In the genomic region with DNA sequence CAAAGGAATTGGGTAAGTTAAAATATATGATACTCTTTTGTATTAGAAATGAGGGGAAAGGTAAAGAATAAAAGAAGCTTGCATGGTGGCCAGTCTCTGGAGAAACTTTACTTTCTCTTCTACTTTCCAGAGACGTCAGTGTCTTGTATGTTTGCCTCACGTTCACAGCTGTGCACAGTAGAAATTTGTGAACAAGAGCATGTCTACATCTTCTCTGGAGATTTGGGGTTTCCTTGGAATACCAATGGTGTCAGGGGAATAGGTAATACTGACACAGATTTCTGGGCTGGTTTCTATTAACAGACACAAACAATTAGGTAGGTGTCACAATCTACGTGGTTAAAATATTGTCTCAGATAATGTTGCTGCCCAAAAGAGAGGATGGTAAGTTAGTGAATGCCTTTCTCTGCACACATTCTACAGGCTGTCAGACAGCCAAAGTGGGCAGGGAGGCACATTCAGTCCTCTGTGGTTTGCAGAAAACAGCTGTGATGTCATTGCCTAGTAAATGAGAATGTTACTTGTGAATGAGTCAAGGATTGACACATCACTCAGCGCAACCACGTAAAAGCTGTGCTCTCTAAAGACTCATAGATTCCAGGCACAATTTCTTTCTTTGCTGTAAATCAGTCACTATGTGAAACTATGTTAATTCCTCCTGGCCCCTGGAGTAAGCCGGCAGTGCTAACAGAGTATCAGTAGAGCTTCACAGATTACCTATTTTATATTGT, we compare ENCODE assay signal across 11 cellular contexts.
DNase-seq lines count a peak whose midpoint lies in the region; ATAC-seq and TF ChIP-seq lines count a peak whose summit lies in the region.
"Had no signal": no experiment of that assay in that cellular context is flagged by ENCODE, and none has a peak within 500 bp of the region (broad histone marks: within the 10 kb centered on the region; RNA-seq: fewer than 3 reads in every experiment).

No MANE protein-coding gene starts in this region.

- H3K36me3 ChIP-seq in right lobe of liver: no peaks in the 10 kb centered on the region
- H3K36me3 ChIP-seq: BE2C, heart right ventricle had no signal

- CTCF ChIA-PET in activated naive CD4-positive, alpha-beta T cell treated with anti-CD3 and anti-CD28 coated beads for 36 hours (lab: Charles Lee): no interaction called here

- no peaks in the 10 kb centered on the region for H3K27me3 ChIP-seq in right lobe of liver
- H3K27me3 ChIP-seq: BE2C had no signal

- no peak overlapping the region for H3K4me3 ChIP-seq in right lobe of liver
- H3K4me3 ChIP-seq: heart right ventricle had no signal

- H3K36me3 Mint-ChIP-seq in activated naive CD4-positive, alpha-beta T cell treated with anti-CD3 and anti-CD28 coated beads for 36 hours (ENCODE audit: low read depth): peaks cover 1% of the 10 kb centered on the region
- H3K36me3 Mint-ChIP-seq: IgD-negative memory B cell had no signal

- H3K27me3 Mint-ChIP-seq in activated naive CD4-positive, alpha-beta T cell treated with anti-CD3 and anti-CD28 coated beads for 36 hours (ENCODE audit: low read depth): no peaks in the 10 kb centered on the region
- no peaks in the 10 kb centered on the region for H3K27me3 Mint-ChIP-seq in stimulated activated naive CD8-positive, alpha-beta T cell treated with anti-CD3 and anti-CD28 coated beads, Interleukin-15, amount 100 ng/mL, for 72 hours

- no peaks in the 10 kb centered on the region for H3K9me3 ChIP-seq in right lobe of liver
- H3K9me3 ChIP-seq: BE2C, heart right ventricle had no signal

- peak overlapping the region; percentile 64 for H3K4me3 Mint-ChIP-seq in activated naive CD4-positive, alpha-beta T cell treated with anti-CD3 and anti-CD28 coated beads for 36 hours
- H3K4me3 Mint-ChIP-seq in stimulated activated naive CD8-positive, alpha-beta T cell treated with anti-CD3 and anti-CD28 coated beads, Interleukin-15, amount 100 ng/mL, for 72 hours: peak overlapping the region; percentile 42 to 66
- H3K4me3 Mint-ChIP-seq: IgD-negative memory B cell had no signal

- peak overlapping the region; percentile 95 for H3K27ac Mint-ChIP-seq in activated naive CD4-positive, alpha-beta T cell treated with anti-CD3 and anti-CD28 coated beads for 36 hours
- peak overlapping the region; percentile 12 to 84 for H3K27ac Mint-ChIP-seq in stimulated activated naive CD8-positive, alpha-beta T cell treated with anti-CD3 and anti-CD28 coated beads, Interleukin-15, amount 100 ng/mL, for 72 hours
- H3K27ac Mint-ChIP-seq: IgD-negative memory B cell had no signal

- 32% methylated on average over 6 of the region's 6 CpGs for WGBS in right lobe of liver (ENCODE audit: insufficient coverage, low coverage, low lambda C conversion rate, missing lambda C conversion rate)

- intact Hi-C loops in activated naive CD4-positive, alpha-beta T cell treated with anti-CD3 and anti-CD28 coated beads for 36 hours (cut with micrococcal nuclease): loop anchor here (1.0 to 5.0 kb wide), 12 partner anchors 23 to 1706 kb away; a partner anchor contains a TSS
- intact Hi-C loops in right lobe of liver (cut with DNase I): no loop called here

- TF ChIP-seq CTCF in right lobe of liver (IDR thresholded peaks at IDR 0.05): no peak

- peak; percentile 86 to 91 for ATAC-seq in activated CD4-positive, CD25-positive, alpha-beta regulatory T cell treated with anti-CD3 and anti-CD28 coated beads, Interleukin-2, amount 50 U/mL, for 24 hours
- ATAC-seq in right lobe of liver: peak; percentile 66 to 85 (median 75)
- ATAC-seq in stimulated activated naive CD8-positive, alpha-beta T cell treated with anti-CD3 and anti-CD28 coated beads, Interleukin-15, amount 100 ng/mL, for 72 hours: peak; percentile 98

- peaks cover 0 to 30% (median 4%) of the 10 kb centered on the region in 4 donors for H3K4me1 ChIP-seq in right lobe of liver
- H3K4me1 ChIP-seq: BE2C, heart right ventricle had no signal

- H3K4me1 Mint-ChIP-seq in activated naive CD4-positive, alpha-beta T cell treated with anti-CD3 and anti-CD28 coated beads for 36 hours (ENCODE audit: low read depth): peaks cover 58% of the 10 kb centered on the region
- H3K4me1 Mint-ChIP-seq in stimulated activated naive CD8-positive, alpha-beta T cell treated with anti-CD3 and anti-CD28 coated beads, Interleukin-15, amount 100 ng/mL, for 72 hours: peaks cover 31% of the 10 kb centered on the region
- H3K4me1 Mint-ChIP-seq: IgD-negative memory B cell had no signal

- no peak for TF ChIP-seq POLR2A in right lobe of liver (IDR thresholded peaks at IDR 0.05)

- peak overlapping the region; percentile 56 to 60 (median 59) for H3K27ac ChIP-seq in right lobe of liver

- no peaks in the 10 kb centered on the region for H3K9me3 Mint-ChIP-seq in activated naive CD4-positive, alpha-beta T cell treated with anti-CD3 and anti-CD28 coated beads for 36 hours
- no peaks in the 10 kb centered on the region for H3K9me3 Mint-ChIP-seq in stimulated activated naive CD8-positive, alpha-beta T cell treated with anti-CD3 and anti-CD28 coated beads, Interleukin-15, amount 100 ng/mL, for 72 hours
- H3K9me3 Mint-ChIP-seq: IgD-negative memory B cell had no signal

- no peak for DNase-seq in activated CD4-positive, CD25-positive, alpha-beta regulatory T cell treated with anti-CD3 and anti-CD28 coated beads, Interleukin-2, amount 50 U/mL, for 72 hours
- DNase-seq in activated naive CD4-positive, alpha-beta T cell treated with anti-CD3 and anti-CD28 coated beads for 36 hours: peak; percentile 89
- DNase-seq in right lobe of liver (peak in 2 of 3 donors; percentile 38 to 62), putamen (ENCODE audit: low spot score) (no peak), iPS-NIHi7 (ENCODE audit: extremely low spot score) (no peak), NCI-H2171 treated with DMSO at 0.1 percent for 48 hours (lab: John Stamatoyannopoulos, UW) (no peak)
- peak; percentile 40 to 78 for DNase-seq in stimulated activated naive CD8-positive, alpha-beta T cell treated with anti-CD3 and anti-CD28 coated beads, Interleukin-15, amount 100 ng/mL, for 72 hours
- DNase-seq: BE2C, heart right ventricle had no signal

Comparison
In these comparisons a context has a peak if more than half of its experiments do, and no peak if none do; other contexts are left out.
1. DNase-seq: peak in activated naive CD4-positive, alpha-beta T cell treated with anti-CD3 and anti-CD28 coated beads for 36 hours (single experiment), right lobe of liver (2 of 3) and stimulated activated naive CD8-positive, alpha-beta T cell treated with anti-CD3 and anti-CD28 coated beads, Interleukin-15, amount 100 ng/mL, for 72 hours (2 of 2); none in activated CD4-positive, CD25-positive, alpha-beta regulatory T cell treated with anti-CD3 and anti-CD28 coated beads, Interleukin-2, amount 50 U/mL, for 72 hours (single experiment), putamen (single experiment), iPS-NIHi7 (single experiment) and NCI-H2171 treated with DMSO at 0.1 percent for 48 hours (single experiment).
2. Peak in every context shown above with its lines, with median percentiles within 50 percentile points of each other: ATAC-seq.